In genomic region chr17:81401727-81402529, GRCh38 we compare ENCODE assay signal across 8 cellular contexts. TPM values are rescaled to one million over a fixed set of nuclear protein-coding genes. Genes with fewer than 3 reads are reported as not detected.
DNase-seq lines count a peak whose midpoint lies in the region; ATAC-seq and TF ChIP-seq lines count a peak whose summit lies in the region.

No MANE protein-coding gene starts in this region.

- H3K27ac ChIP-seq in HL-60 (replicated peaks): peak overlapping the region; percentile 95
- H3K27ac ChIP-seq in right lobe of liver: peak overlapping the region in 1 of 3 donors; percentile 28
- H3K27ac ChIP-seq in urinary bladder (ENCODE audit: low read depth): peak overlapping the region; percentile 4

- H3K36me3 ChIP-seq in BJ (ENCODE audit: control insufficient read depth, insufficient read depth, low read length): no peaks in the 10 kb centered on the region
- H3K36me3 ChIP-seq in right lobe of liver: no peaks in the 10 kb centered on the region
- no peaks in the 10 kb centered on the region for H3K36me3 ChIP-seq in urinary bladder (ENCODE audit: insufficient read depth)

- ATAC-seq in right lobe of liver: peak in 3 of 4 donors; percentile 9 to 12 (median 11)
- no peak for ATAC-seq in GM21515 (IDR thresholded peaks at IDR 0.05; ENCODE audit: unreplicated experiment)

- H3K27me3 ChIP-seq in BJ (ENCODE audit: control insufficient read depth, insufficient read depth, low read length) (no peaks in the 10 kb centered on the region), HL-60 (ENCODE audit: insufficient read depth, poor library complexity, severe bottlenecking) (no peaks in the 10 kb centered on the region), right lobe of liver (no peaks in the 10 kb centered on the region)

- H3K4me3 ChIP-seq in BJ (ENCODE audit: low read depth, low read length) (no peak overlapping the region), HL-60 (replicated peaks; ENCODE audit: insufficient read depth, low read length) (no peak overlapping the region; the same call in 1 of the 2 replicates), right lobe of liver (no peak overlapping the region), urinary bladder (ENCODE audit: low read depth, low read length) (no peak overlapping the region)

- intact Hi-C loops in MCF 10A (cut with micrococcal nuclease): no loop called here
- intact Hi-C loops in right lobe of liver (cut with DNase I): loop anchor here in 1 of 2 donors (10.0 kb wide), 1 partner anchor 73 kb away; no protein-coding TSS in a partner anchor
- intact Hi-C loops in Calu3 (cut with micrococcal nuclease; ENCODE audit: unreplicated experiment): no loop called here

- CTCF ChIA-PET in BJ (lab: Yijun Ruan, JAX): interaction anchor here (0.9 to 1.8 kb wide), 6 partner anchors 8 to 147 kb away, joined by 3 to 7 read pairs (median 4); no protein-coding TSS in a partner anchor
- CTCF ChIA-PET in MCF 10A (lab: Yijun Ruan, JAX): no interaction called here
- CTCF ChIA-PET in Calu3 (lab: Charles Lee): no interaction called here

- H3K9me3 Mint-ChIP-seq in MCF 10A (ENCODE audit: unreplicated experiment) (no peaks in the 10 kb centered on the region), Calu3 (ENCODE audit: low read depth, unreplicated experiment) (no peaks in the 10 kb centered on the region)

- POLR2A ChIA-PET in BJ (lab: Charles Lee) (no interaction called here), MCF 10A (lab: Yijun Ruan, JAX) (interaction anchor here (0.7 to 1.5 kb wide), 6 partner anchors 10 to 179 kb away, joined by 3 to 5 read pairs (median 4); partner anchors contain the start of genes CEP131, NDUFAF8 and TEPSIN)

- no peaks in the 10 kb centered on the region for H3K9me3 ChIP-seq in right lobe of liver

- no peak for TF ChIP-seq POLR2A in right lobe of liver (IDR thresholded peaks at IDR 0.05)

- H3K27me3 Mint-ChIP-seq in MCF 10A (ENCODE audit: insufficient read depth, unreplicated experiment) (no peaks in the 10 kb centered on the region), Calu3 (ENCODE audit: unreplicated experiment) (peaks cover 95% of the 10 kb centered on the region)

- BruUV-seq in MCF 10A (replicated peaks; lab: Mats Ljungman, UMichigan) (no TSS peak), Calu3 (replicated peaks; lab: Mats Ljungman, UMichigan) (no TSS peak)

- H3K27ac Mint-ChIP-seq in MCF 10A (ENCODE audit: low read depth, unreplicated experiment) (no peak overlapping the region), Calu3 (ENCODE audit: unreplicated experiment) (no peak overlapping the region)

- peaks cover 16% of the 10 kb centered on the region for H3K36me3 Mint-ChIP-seq in MCF 10A (ENCODE audit: insufficient read depth, unreplicated experiment)
- peaks cover 12% of the 10 kb centered on the region for H3K36me3 Mint-ChIP-seq in Calu3 (ENCODE audit: insufficient read depth, unreplicated experiment)

- no peak for DNase-seq in BJ (ENCODE audit: low read depth)
- DNase-seq in HL-60 (ENCODE audit: low read depth in 1 of 2, low spot score in 1 of 2): peak in 1 of 2 experiments; percentile 80
- peak; percentile 37 for DNase-seq in MCF 10A (ENCODE audit: unreplicated experiment)
- DNase-seq in right lobe of liver: no peak
- DNase-seq in cerebellar nuclear complex (lab: John Stamatoyannopoulos, UW): no peak
- DNase-seq in Calu3: no peak

- peaks cover 0 to 32% (median 11%) of the 10 kb centered on the region in 4 donors for H3K4me1 ChIP-seq in right lobe of liver
- no peaks in the 10 kb centered on the region for H3K4me1 ChIP-seq in urinary bladder (ENCODE audit: insufficient read depth)

- WGBS in right lobe of liver (ENCODE audit: insufficient coverage, low coverage, low lambda C conversion rate, missing lambda C conversion rate): 63% methylated on average over 10 of the region's 19 CpGs
- 59% methylated on average over 19 of the region's 19 CpGs for WGBS in urinary bladder

- TF ChIP-seq CTCF in BJ (IDR thresholded peaks at IDR 0.05; ENCODE audit: insufficient read depth, low read depth, low read length) (peak; percentile 43; the same call in 1 of the 2 replicates), HL-60 (IDR thresholded peaks at IDR 0.05; ENCODE audit: insufficient read depth, low read length) (peak; percentile 25), MCF 10A (IDR thresholded peaks at IDR 0.05; ENCODE audit: unreplicated experiment) (peak; percentile 11), right lobe of liver (IDR thresholded peaks at IDR 0.05) (peak in 2 of 4 donors; percentile 8 to 25), Calu3 (IDR thresholded peaks at IDR 0.05; ENCODE audit: unreplicated experiment) (no peak)

- H3K4me3 Mint-ChIP-seq in MCF 10A (ENCODE audit: unreplicated experiment): no peak overlapping the region
- H3K4me3 Mint-ChIP-seq in Calu3 (ENCODE audit: low read depth, unreplicated experiment): no peak overlapping the region

- H3K4me1 Mint-ChIP-seq in MCF 10A (ENCODE audit: insufficient read depth, unreplicated experiment) (no peaks in the 10 kb centered on the region), Calu3 (ENCODE audit: low read depth, unreplicated experiment) (peaks cover 20% of the 10 kb centered on the region)

RNA-seq across cellular contexts. Expression of gene BAHCC1, which starts 6.7 kb away (rescaled TPM):
- 2.3 and 3.1 TPM in 2 replicates for polyA plus RNA-seq in BJ (2011; rRNA removed)
- 2.9 and 3.4 TPM in 2 replicates for polyA minus RNA-seq in BJ (2011; rRNA and poly(A)+ RNA removed)
- 7.4 and 9.2 TPM in 2 replicates for total RNA-seq in MCF 10A (2022)
- total RNA-seq in right lobe of liver: 1 to 10 TPM; 2.5 to 6.4 (median 4.9) TPM
- total RNA-seq in urinary bladder: 10.1 TPM
- 15.9 TPM for polyA plus RNA-seq in urinary bladder
- total RNA-seq in Calu3 (2022): 0.17 and 0.27 TPM in 2 replicates
